20 cellular contexts compared by ENCODE assay signal in genomic region chr11:130524132-130524790, GRCh38.
A peak's percentile ranks its signal among the peaks of the same experiment; 100 is the strongest.
DNase-seq lines count a peak whose midpoint lies in the region; ATAC-seq and TF ChIP-seq lines count a peak whose summit lies in the region.
"Had no signal": no experiment of that assay in that cellular context is flagged by ENCODE, and none has a peak within 500 bp of the region (broad histone marks: within the 10 kb centered on the region; RNA-seq: fewer than 3 reads in every experiment).

No MANE protein-coding gene starts in this region.

- no peak for TF ChIP-seq EP300 in suprapubic skin (IDR thresholded peaks at IDR 0.05)

- H3K27me3 ChIP-seq in breast epithelium (no peaks in the 10 kb centered on the region), suprapubic skin (no peaks in the 10 kb centered on the region)
- H3K27me3 ChIP-seq: BLaER1 treated with 17β-estradiol and CSF1 and Interleukin-3, amounts not matched to agents 10 nM and 100 nM had no signal

- no peak for ATAC-seq in HG03442 (IDR thresholded peaks at IDR 0.05; ENCODE audit: unreplicated experiment)

- H3K9me3 ChIP-seq in breast epithelium (no peaks in the 10 kb centered on the region), suprapubic skin (no peaks in the 10 kb centered on the region)

- 91% methylated on average over 8 of the region's 8 CpGs for WGBS in suprapubic skin

- H3K27me3 Mint-ChIP-seq in MCF 10A (ENCODE audit: insufficient read depth, unreplicated experiment): no peaks in the 10 kb centered on the region
- peaks cover 12% of the 10 kb centered on the region for H3K27me3 Mint-ChIP-seq in nephron (ENCODE audit: low read depth)

- H3K27ac Mint-ChIP-seq in MCF 10A (ENCODE audit: low read depth, unreplicated experiment) (no peak overlapping the region), nephron (peak overlapping the region; percentile 15 to 88 (median 87))

- intact Hi-C loops in breast epithelium (cut with DNase I; ENCODE audit: low total_unique reads) (no loop called here), MCF 10A (cut with micrococcal nuclease) (no loop called here)

- CTCF ChIA-PET in MCF 10A (lab: Yijun Ruan, JAX): no interaction called here

- H3K36me3 ChIP-seq in breast epithelium (no peaks in the 10 kb centered on the region), suprapubic skin (no peaks in the 10 kb centered on the region)
- H3K36me3 ChIP-seq: BLaER1 treated with 17β-estradiol and CSF1 and Interleukin-3, amounts not matched to agents 10 nM and 100 nM had no signal

- no peak for TF ChIP-seq CTCF in breast epithelium (IDR thresholded peaks at IDR 0.05)
- no peak for TF ChIP-seq CTCF in MCF 10A (IDR thresholded peaks at IDR 0.05; ENCODE audit: unreplicated experiment)
- TF ChIP-seq CTCF in coronary artery (IDR thresholded peaks at IDR 0.05): no peak
- TF ChIP-seq CTCF in nephron (IDR thresholded peaks at IDR 0.05; ENCODE audit: unreplicated experiment in 3 of 3): no peak
- no peak for TF ChIP-seq CTCF in suprapubic skin (IDR thresholded peaks at IDR 0.05)

- DNase-seq in breast epithelium (ENCODE audit: low spot score in 2 of 2) (no peak), MCF 10A (ENCODE audit: unreplicated experiment) (no peak), coronary artery (ENCODE audit: low spot score) (peak; percentile 62), suprapubic skin (ENCODE audit: low spot score in 2 of 2) (no peak), NCI-H69 (lab: John Stamatoyannopoulos, UW) (no peak)
- no peak for DNase-seq in activated CD8-positive, alpha-beta memory T cell treated with anti-CD3 and anti-CD28 coated beads for 24 hours
- DNase-seq: CD8-positive, alpha-beta memory T cell; DND-41; KBM-7; NCI-H1417 treated with DMSO at 0.1 percent for 48 hours; NCI-H2029; NCI-H2171 treated with DMSO at 0.1 percent for 48 hours; NCI-H446 treated with DMSO at 0.1 percent for 48 hours; NCI-H748 treated with DMSO at 0.1 percent for 48 hours; OCI-M1; RPMI8226 had no signal

- H3K9me3 Mint-ChIP-seq in MCF 10A (ENCODE audit: unreplicated experiment) (no peaks in the 10 kb centered on the region), nephron (no peaks in the 10 kb centered on the region)
- H3K9me3 Mint-ChIP-seq: CD8-positive, alpha-beta memory T cell had no signal

- POLR2A ChIA-PET in MCF 10A (lab: Yijun Ruan, JAX): no interaction called here

- H3K4me1 Mint-ChIP-seq in MCF 10A (ENCODE audit: insufficient read depth, unreplicated experiment): peaks cover 20% of the 10 kb centered on the region
- H3K4me1 Mint-ChIP-seq in nephron: peaks cover 68% of the 10 kb centered on the region
- H3K4me1 Mint-ChIP-seq: CD8-positive, alpha-beta memory T cell had no signal

- peak overlapping the region; percentile 33 to 95 for H3K27ac ChIP-seq in breast epithelium
- peak overlapping the region; percentile 88 to 96 for H3K27ac ChIP-seq in coronary artery
- H3K27ac ChIP-seq in suprapubic skin: peak overlapping the region; percentile 87
- H3K27ac ChIP-seq: 22Rv1 had no signal

- H3K4me3 Mint-ChIP-seq in MCF 10A (ENCODE audit: unreplicated experiment) (no peak overlapping the region), nephron (no peak overlapping the region)
- H3K4me3 Mint-ChIP-seq: CD8-positive, alpha-beta memory T cell had no signal

- H3K36me3 Mint-ChIP-seq in MCF 10A (ENCODE audit: insufficient read depth, unreplicated experiment): no peaks in the 10 kb centered on the region
- no peaks in the 10 kb centered on the region for H3K36me3 Mint-ChIP-seq in nephron (ENCODE audit: low read depth)
- H3K36me3 Mint-ChIP-seq: CD8-positive, alpha-beta memory T cell had no signal

- H3K4me1 ChIP-seq in breast epithelium: no peaks in the 10 kb centered on the region
- peaks cover 35% of the 10 kb centered on the region for H3K4me1 ChIP-seq in suprapubic skin

- H3K4me3 ChIP-seq in breast epithelium (no peak overlapping the region), coronary artery (no peak overlapping the region), suprapubic skin (no peak overlapping the region)
- H3K4me3 ChIP-seq: BLaER1 treated with 17β-estradiol and CSF1 and Interleukin-3, amounts not matched to agents 10 nM and 100 nM had no signal

- TF ChIP-seq POLR2A in breast epithelium (IDR thresholded peaks at IDR 0.05) (no peak), suprapubic skin (IDR thresholded peaks at IDR 0.05) (no peak)

- BruUV-seq in MCF 10A (replicated peaks; lab: Mats Ljungman, UMichigan): no TSS peak
